ENCODE assay signal across 8 cellular contexts in genomic region chr11:128506999-128507591, GRCh38.
DNase-seq lines count a peak whose midpoint lies in the region; ATAC-seq and TF ChIP-seq lines count a peak whose summit lies in the region.

No MANE protein-coding gene starts in this region.

- H3K36me3 Mint-ChIP-seq in WTC11, result no peaks in the 10 kb centered on the region; the same call in 1 of the 2 replicates
- no peaks in the 10 kb centered on the region for H3K36me3 Mint-ChIP-seq in natural killer cell

- H3K4me1 ChIP-seq in BE2C, result peaks cover 29% of the 10 kb centered on the region
- H3K4me1 ChIP-seq in esophagus muscularis mucosa, result peaks cover 99 to 100% (median 99%) of the 10 kb centered on the region in 4 donors

- H3K9me3 Mint-ChIP-seq in WTC11 (peaks cover under 1% of the 10 kb centered on the region), natural killer cell (no peaks in the 10 kb centered on the region)

- intact Hi-C loops in esophagus muscularis mucosa (cut with DNase I) (no loop called here), natural killer cell (cut with micrococcal nuclease) (loop anchor here (1.0 to 5.0 kb wide), 4 partner anchors 14 to 183 kb away; no protein-coding TSS in a partner anchor)

- H3K4me3 Mint-ChIP-seq in WTC11 (peak overlapping the region; percentile 21; the same call in 1 of the 2 replicates), natural killer cell (peak overlapping the region; percentile 98)

- H3K9me3 ChIP-seq in BE2C (no peaks in the 10 kb centered on the region), esophagus muscularis mucosa (no peaks in the 10 kb centered on the region)

- H3K27me3 Mint-ChIP-seq in WTC11 (ENCODE audit: low read depth) (no peaks in the 10 kb centered on the region), natural killer cell (ENCODE audit: low read depth in 2 of 2) (no peaks in the 10 kb centered on the region)

- TF ChIP-seq CTCF in BE2C (IDR thresholded peaks at IDR 0.05; ENCODE audit: low read depth, low read length) (no peak), WTC11 (IDR thresholded peaks at IDR 0.05) (no peak), esophagus muscularis mucosa (IDR thresholded peaks at IDR 0.05) (no peak), natural killer cell (IDR thresholded peaks at IDR 0.05) (no peak)

- CTCF ChIA-PET in WTC11 (lab: Charles Lee), result no interaction called here

- ATAC-seq in WTC11, result peak; percentile 84
- peak; percentile 42 to 57 (median 49) for ATAC-seq in natural killer cell
- no peak for ATAC-seq in HG02973 (IDR thresholded peaks at IDR 0.05; ENCODE audit: unreplicated experiment)

- no peaks in the 10 kb centered on the region for H3K36me3 ChIP-seq in BE2C
- H3K36me3 ChIP-seq in esophagus muscularis mucosa, result peaks cover 0 to 9% (median 0%) of the 10 kb centered on the region in 4 donors

- H3K27me3 ChIP-seq in BE2C (no peaks in the 10 kb centered on the region), esophagus muscularis mucosa (no peaks in the 10 kb centered on the region)

- peaks cover 32% of the 10 kb centered on the region for H3K4me1 Mint-ChIP-seq in WTC11
- peaks cover 99 to 100% of the 10 kb centered on the region in 2 donors for H3K4me1 Mint-ChIP-seq in natural killer cell

- POLR2A ChIA-PET in WTC11 (lab: Charles Lee), result no interaction called here

- peak overlapping the region; percentile 71 to 81 (median 76) for H3K27ac ChIP-seq in esophagus muscularis mucosa (replicated peaks in 1 of 4)

- TF ChIP-seq POLR2A in esophagus muscularis mucosa (IDR thresholded peaks at IDR 0.05; ENCODE audit: low read depth), result no peak

- WGBS in esophagus muscularis mucosa, result 17% methylated on average over 9 of the region's 12 CpGs

- TF ChIP-seq EP300 in esophagus muscularis mucosa (IDR thresholded peaks at IDR 0.05), result no peak

- H3K4me3 ChIP-seq in BE2C (ENCODE audit: low read depth, low read length), result peak overlapping the region; percentile 32
- H3K4me3 ChIP-seq in esophagus muscularis mucosa, result peak overlapping the region; percentile 20 to 47 (median 32)

- DNase-seq in BE2C (peak; percentile 63), HS-5 (ENCODE audit: low read depth) (peak; percentile 95), WTC11 (ENCODE audit: low spot score) (no peak), esophagus muscularis mucosa (ENCODE audit: extremely low spot score) (peak; percentile 96), natural killer cell (no peak), AML-193 (lab: John Stamatoyannopoulos, UW) (no peak), OCI-M1 (lab: John Stamatoyannopoulos, UW) (no peak)

- H3K27ac Mint-ChIP-seq in WTC11 (no peak overlapping the region; the same call in 1 of the 2 replicates), natural killer cell (peak overlapping the region; percentile 98 to 99)

TF ChIP-seq in WTC11, 78 proteins besides CTCF, POLR2A, EP300 and RAD21:
- TF ChIP-seq JUN (CRISPR knock-in tag; IDR thresholded peaks at IDR 0.05), result no peak
- TF ChIP-seq, protein P1, sequence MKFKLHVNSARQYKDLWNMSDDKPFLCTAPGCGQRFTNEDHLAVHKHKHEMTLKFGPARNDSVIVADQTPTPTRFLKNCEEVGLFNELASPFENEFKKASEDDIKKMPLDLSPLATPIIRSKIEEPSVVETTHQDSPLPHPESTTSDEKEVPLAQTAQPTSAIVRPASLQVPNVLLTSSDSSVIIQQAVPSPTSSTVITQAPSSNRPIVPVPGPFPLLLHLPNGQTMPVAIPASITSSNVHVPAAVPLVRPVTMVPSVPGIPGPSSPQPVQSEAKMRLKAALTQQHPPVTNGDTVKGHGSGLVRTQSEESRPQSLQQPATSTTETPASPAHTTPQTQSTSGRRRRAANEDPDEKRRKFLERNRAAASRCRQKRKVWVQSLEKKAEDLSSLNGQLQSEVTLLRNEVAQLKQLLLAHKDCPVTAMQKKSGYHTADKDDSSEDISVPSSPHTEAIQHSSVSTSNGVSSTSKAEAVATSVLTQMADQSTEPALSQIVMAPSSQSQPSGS (CRISPR knock-in tag; IDR thresholded peaks at IDR 0.05; ENCODE audit: borderline replicate concordance, low read depth), result no peak
- no peak for TF ChIP-seq KAT7 (CRISPR knock-in tag; IDR thresholded peaks at IDR 0.05; ENCODE audit: borderline replicate concordance)
- no peak for TF ChIP-seq ZNF423 (CRISPR knock-in tag; IDR thresholded peaks at IDR 0.05)
- peak; percentile 35; the same call in 1 of the 2 replicates for TF ChIP-seq ZNF121 (CRISPR knock-in tag; IDR thresholded peaks at IDR 0.05)
- no peak for TF ChIP-seq NFATC4 (CRISPR knock-in tag; IDR thresholded peaks at IDR 0.05)
- TF ChIP-seq RELA (CRISPR knock-in tag; IDR thresholded peaks at IDR 0.05; ENCODE audit: borderline replicate concordance), result no peak

Comparison
In these comparisons a context has a peak if more than half of its experiments do, and no peak if none do; other contexts are left out.
1. DNase-seq: peak in BE2C (single experiment), HS-5 (single experiment) and esophagus muscularis mucosa (single experiment); none in WTC11 (single experiment), natural killer cell (single experiment), AML-193 (0 of 2) and OCI-M1 (single experiment).